In the genomic region with DNA sequence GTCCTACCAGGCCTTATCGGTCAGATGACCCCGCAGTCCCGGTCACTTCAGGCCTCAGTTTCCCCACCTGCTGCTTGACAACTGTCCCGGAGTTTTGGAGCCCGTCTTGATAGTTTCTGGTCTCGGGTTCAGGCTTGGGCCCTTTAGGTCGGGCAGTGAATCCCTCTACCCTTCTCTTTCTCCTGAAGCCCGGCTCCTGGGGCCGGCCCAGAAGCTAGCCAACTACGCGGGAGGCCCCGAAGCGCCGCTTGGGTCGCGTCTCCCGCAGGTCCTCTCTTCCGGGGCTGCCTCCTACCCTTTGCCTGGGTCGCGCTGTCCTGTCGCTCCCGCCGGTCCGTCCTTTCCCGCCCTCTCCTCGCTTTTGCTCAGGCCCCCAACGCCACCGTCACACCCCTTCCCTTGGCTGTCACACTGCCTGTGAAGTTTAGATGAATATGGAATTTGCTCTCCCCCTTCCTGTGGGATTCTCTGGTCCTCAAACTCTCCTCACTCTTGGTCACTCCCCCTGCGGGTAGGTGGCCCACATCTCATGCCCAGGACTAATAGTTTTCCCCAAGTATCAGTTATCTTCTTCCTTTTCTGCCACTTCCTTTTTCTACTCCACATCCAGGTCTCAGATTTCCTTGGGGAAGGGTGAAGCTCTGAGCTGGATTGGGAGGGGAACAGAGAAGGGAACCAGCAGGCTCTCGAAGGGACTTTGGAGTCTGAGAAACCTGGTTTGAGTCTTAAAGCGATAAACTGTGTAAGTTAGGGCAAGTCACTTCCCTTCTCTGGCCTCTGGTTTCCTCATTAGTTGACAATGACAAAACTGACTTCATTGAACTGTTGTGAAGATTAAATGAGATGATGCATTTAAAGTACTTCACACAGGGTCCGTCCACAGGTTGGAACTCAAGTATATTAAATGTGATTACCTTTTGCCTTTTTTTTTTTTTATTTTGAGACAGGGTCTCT, we compare ENCODE assay signal across 8 cellular contexts. TPM values are rescaled to one million over a fixed set of nuclear protein-coding genes. Genes with fewer than 3 reads are reported as not detected.
A peak's percentile ranks its signal among the peaks of the same experiment; 100 is the strongest.
DNase-seq lines count a peak whose midpoint lies in the region; ATAC-seq and TF ChIP-seq lines count a peak whose summit lies in the region.

No MANE protein-coding gene starts in this region.

- peak overlapping the region; percentile 91 to 96 for H3K4ac ChIP-seq in mesenchymal stem cell (ENCODE audit: low read depth in 1 of 2, low read length in 2 of 2)

- H3K79me1 ChIP-seq in mesenchymal stem cell (replicated peaks; ENCODE audit: low read length, poor library complexity, severe bottlenecking) = peaks cover 25% of the 10 kb centered on the region

- peak overlapping the region in 1 of 2 experiments; percentile 72 for H3K14ac ChIP-seq in mesenchymal stem cell (ENCODE audit: low read length in 2 of 2)

- H2AFZ ChIP-seq in mesenchymal stem cell (ENCODE audit: low read depth, low read length) = no peak overlapping the region

- H3K27me3 ChIP-seq in GM06990 (replicated peaks; ENCODE audit: control insufficient read depth, insufficient read depth, low read length) = no peaks in the 10 kb centered on the region
- no peaks in the 10 kb centered on the region for H3K27me3 ChIP-seq in Panc1 (ENCODE audit: control insufficient read depth, insufficient read depth, low read length)
- H3K27me3 ChIP-seq in colonic mucosa = no peaks in the 10 kb centered on the region
- H3K27me3 ChIP-seq in mesenchymal stem cell (ENCODE audit: control insufficient read depth in 1 of 2, insufficient read depth in 1 of 2, low read length in 2 of 2) = no peaks in the 10 kb centered on the region
- no peaks in the 10 kb centered on the region for H3K27me3 ChIP-seq in uterus

- H4K91ac ChIP-seq in mesenchymal stem cell (ENCODE audit: low read length) = peak overlapping the region; percentile 88

- H3K36me3 ChIP-seq in GM06990 (ENCODE audit: control insufficient read depth, insufficient read depth, low read length) = peaks cover 38% of the 10 kb centered on the region
- peaks cover 11% of the 10 kb centered on the region; the same call in 1 of the 2 replicates for H3K36me3 ChIP-seq in Panc1 (ENCODE audit: control insufficient read depth, insufficient read depth, low read length)
- H3K36me3 ChIP-seq in colonic mucosa = peaks cover 12% of the 10 kb centered on the region
- H3K36me3 ChIP-seq in mesenchymal stem cell (ENCODE audit: control insufficient read depth in 1 of 2, insufficient read depth in 2 of 2, low read depth in 1 of 2, low read length in 2 of 2) = peaks cover 56 to 64% of the 10 kb centered on the region in 2 experiments
- H3K36me3 ChIP-seq in uterus = no peaks in the 10 kb centered on the region

- no peak overlapping the region for H3K23ac ChIP-seq in mesenchymal stem cell (ENCODE audit: low read length in 2 of 2)

- ATAC-seq in Panc1 (no peak), HG03457 (IDR thresholded peaks at IDR 0.05; ENCODE audit: unreplicated experiment) (no peak), HG03135 (IDR thresholded peaks at IDR 0.05; ENCODE audit: unreplicated experiment) (no peak)

- peak overlapping the region; percentile 99 for H2BK120ac ChIP-seq in mesenchymal stem cell (ENCODE audit: low read depth, low read length)

- peak overlapping the region; percentile 86 for H3K27ac ChIP-seq in Panc1 (ENCODE audit: low read length)
- peak overlapping the region; percentile 93 for H3K27ac ChIP-seq in colonic mucosa
- peak overlapping the region; percentile 82 for H3K27ac ChIP-seq in mesenchymal stem cell (ENCODE audit: low read length, poor library complexity, severe bottlenecking)
- H3K27ac ChIP-seq in uterus = peak overlapping the region; percentile 97

- H2BK5ac ChIP-seq in mesenchymal stem cell (ENCODE audit: low read depth, low read length, poor library complexity, severe bottlenecking) = no peak overlapping the region

- no peaks in the 10 kb centered on the region for H3K9me3 ChIP-seq in Panc1 (ENCODE audit: control insufficient read depth, insufficient read depth, low read depth, low read length)
- H3K9me3 ChIP-seq in colonic mucosa = no peaks in the 10 kb centered on the region
- H3K9me3 ChIP-seq in mesenchymal stem cell (ENCODE audit: control insufficient read depth, low read length) = no peaks in the 10 kb centered on the region
- no peaks in the 10 kb centered on the region for H3K9me3 ChIP-seq in uterus

- H2BK15ac ChIP-seq in mesenchymal stem cell (ENCODE audit: low read depth, poor library complexity, severe bottlenecking) = peak overlapping the region; percentile 3

- H3K4me3 ChIP-seq in GM06990 (replicated peaks; ENCODE audit: low read depth, low read length) (peak overlapping the region; percentile 99), Panc1 (ENCODE audit: low read depth in 2 of 2, low read length in 2 of 2) (peak overlapping the region; percentile 88 to 90), colonic mucosa (peak overlapping the region; percentile 68), mesenchymal stem cell (ENCODE audit: insufficient read depth in 1 of 2, low read depth in 1 of 2, low read length in 2 of 2) (peak overlapping the region; percentile 90 to 97), uterus (peak overlapping the region; percentile 59 to 97)

- H2BK12ac ChIP-seq in mesenchymal stem cell (ENCODE audit: low read length in 2 of 2) = peak overlapping the region in 1 of 2 experiments; percentile 0

- CTCF ChIA-PET in Panc1 (lab: Charles Lee) = no interaction called here

- H3K9ac ChIP-seq in colonic mucosa (ENCODE audit: low read depth in 2 of 2, low read length in 2 of 2) (peak overlapping the region; percentile 75 to 95), mesenchymal stem cell (ENCODE audit: low read length) (peak overlapping the region; percentile 98)

- peak overlapping the region; percentile 88 for H3K4me2 ChIP-seq in mesenchymal stem cell (ENCODE audit: low read length, poor library complexity, severe bottlenecking)

- TF ChIP-seq CTCF in GM06990 (IDR thresholded peaks at IDR 0.05; ENCODE audit: insufficient read depth, low read length, poor library complexity, severe bottlenecking) (peak; percentile 25), Panc1 (IDR thresholded peaks at IDR 0.05) (no peak), colonic mucosa (IDR thresholded peaks at IDR 0.05) (peak; percentile 11), uterus (IDR thresholded peaks at IDR 0.05) (no peak)

- H2AK5ac ChIP-seq in mesenchymal stem cell (ENCODE audit: low read length, severe bottlenecking) = peak overlapping the region; percentile 79

- POLR2A ChIA-PET in Panc1 (lab: Charles Lee) = no interaction called here

- H4K8ac ChIP-seq in mesenchymal stem cell (ENCODE audit: low read length) = peak overlapping the region; percentile 59

- H3K18ac ChIP-seq in mesenchymal stem cell (ENCODE audit: low read depth in 1 of 2, low read length in 2 of 2) = peak overlapping the region; percentile 88 to 96

- in situ Hi-C loops in Panc1 (cut with HindIII; ENCODE audit: low pct_unique_long_range_greater_than_20kb, low sequenced_read_pairs) = no loop called here

- TF ChIP-seq POLR2A in uterus (IDR thresholded peaks at IDR 0.05) = no peak

- intact Hi-C loops in Panc1 (cut with micrococcal nuclease; ENCODE audit: unreplicated experiment) (no loop called here), colonic mucosa (cut with DNase I) (no loop called here), uterus (cut with DNase I; ENCODE audit: low total_unique reads) (no loop called here)

- 6% methylated on average over 32 of the region's 32 CpGs for WGBS in mesenchymal stem cell

- H3K4me1 ChIP-seq in Panc1 (ENCODE audit: control insufficient read depth, insufficient read depth, low read length) (peaks cover 12% of the 10 kb centered on the region), colonic mucosa (peaks cover 10% of the 10 kb centered on the region), mesenchymal stem cell (ENCODE audit: control insufficient read depth, insufficient read depth, low read depth, low read length) (peaks cover 11% of the 10 kb centered on the region), uterus (peaks cover 6 to 14% of the 10 kb centered on the region in 2 donors)

- DNase-seq in 8988T (peak; percentile 75), GM06990 (ENCODE audit: extremely low read depth, insufficient read length) (no peak), Panc1 (ENCODE audit: low read depth, low spot score) (no peak), colonic mucosa (no peak), mesenchymal stem cell (peak; percentile 75), uterus (no peak)

- BruUV-seq in Panc1 (replicated peaks; lab: Mats Ljungman, UMichigan) = TSS peak; percentile 76

RNA-seq across cellular contexts. Expression of gene RAB1B, which starts 0.8 kb away (rescaled TPM):
- total RNA-seq in Panc1 (2021; ENCODE audit: unreplicated experiment) (256 TPM), colonic mucosa (100 to 1,000 TPM; 212 to 243 TPM), uterus (100 to 1,000 TPM in 2 of 4 donors, 10 to 100 TPM in 2; 40.6 to 146 (median 94.6) TPM)
- polyA plus RNA-seq in Panc1 (2012; ENCODE audit: insufficient read length) = 356 TPM
- 157 TPM for polyA plus RNA-seq in mesenchymal stem cell (2013, experiment 1 of 2)
- polyA plus RNA-seq in mesenchymal stem cell (2013, experiment 2 of 2) = 154 TPM

RNA-seq across cellular contexts. Expression of gene CNIH2, which starts 8.7 kb away (rescaled TPM):
- total RNA-seq in Panc1 (2021; ENCODE audit: unreplicated experiment) (9.3 TPM), colonic mucosa (under 1 TPM; 0.58 to 0.67 TPM), uterus (1 to 10 TPM in 2 of 4 donors, not detected in 2; 1.2 to 1.5 TPM)
- polyA plus RNA-seq in Panc1 (2012; ENCODE audit: insufficient read length) = 15.1 TPM
- polyA plus RNA-seq in mesenchymal stem cell (2013, experiment 1 of 2) = 0.77 TPM
- polyA plus RNA-seq in mesenchymal stem cell (2013, experiment 2 of 2) = 0.84 TPM

RNA-seq across cellular contexts. Expression of gene KLC2, which starts 11.7 kb away (rescaled TPM):
- 85.1 TPM for total RNA-seq in Panc1 (2021; ENCODE audit: unreplicated experiment)
- 98.8 TPM for polyA plus RNA-seq in Panc1 (2012; ENCODE audit: insufficient read length)
- total RNA-seq in colonic mucosa = 10 to 100 TPM; 19.9 to 35.7 TPM
- polyA plus RNA-seq in mesenchymal stem cell (2013, experiment 1 of 2) = 22.6 TPM
- polyA plus RNA-seq in mesenchymal stem cell (2013, experiment 2 of 2) = 23.2 TPM
- 10 to 100 TPM in 3 of 4 donors, 1 to 10 TPM in 1; 3.3 to 45.3 (median 17.2) TPM for total RNA-seq in uterus

RNA-seq across cellular contexts. Expression of gene YIF1A, which starts 19.7 kb away (rescaled TPM):
- total RNA-seq in Panc1 (2021; ENCODE audit: unreplicated experiment) = 196 TPM
- 274 TPM for polyA plus RNA-seq in Panc1 (2012; ENCODE audit: insufficient read length)
- total RNA-seq in colonic mucosa = 100 to 1,000 TPM in 1 of 2 donors, 10 to 100 TPM in 1; 87.4 to 159 TPM
- polyA plus RNA-seq in mesenchymal stem cell (2013, experiment 1 of 2) = 314 TPM
- 328 TPM for polyA plus RNA-seq in mesenchymal stem cell (2013, experiment 2 of 2)
- 100 to 1,000 TPM in 1 of 4 donors, 10 to 100 TPM in 3; 38.9 to 101 (median 79.1) TPM for total RNA-seq in uterus

RNA-seq across cellular contexts. Expression of gene TMEM151A, which starts 22.5 kb away (rescaled TPM):
- total RNA-seq in Panc1 (2021; ENCODE audit: unreplicated experiment) (11.0 TPM), colonic mucosa (under 1 TPM; 0.37 to 0.47 TPM), uterus (under 1 TPM in 1 of 4 donors, not detected in 3; 0.27 TPM)
- 16.8 TPM for polyA plus RNA-seq in Panc1 (2012; ENCODE audit: insufficient read length)
- 0.44 TPM for polyA plus RNA-seq in mesenchymal stem cell (2013, experiment 1 of 2)
- 0.38 TPM for polyA plus RNA-seq in mesenchymal stem cell (2013, experiment 2 of 2)

Comparison
In these comparisons a context has a peak if more than half of its experiments do, and no peak if none do; other contexts are left out.
1. DNase-seq: peak in 8988T (single experiment) and mesenchymal stem cell (single experiment); none in GM06990 (single experiment), Panc1 (single experiment), colonic mucosa (single experiment) and uterus (0 of 2).
2. CTCF ChIP-seq: peak in GM06990 (single experiment) and colonic mucosa (single experiment); none in Panc1 (single experiment) and uterus (0 of 4).
3. Peak in every context shown above with its lines, with median percentiles within 50 percentile points of each other: H3K4me3 ChIP-seq and H3K27ac ChIP-seq.